In genomic region chr11:68193018-68193417, GRCh38 we compare ENCODE assay signal across 1 cellular context.
TF ChIP-seq lines count a peak whose summit lies in the region.

No MANE protein-coding gene starts in this region.

TF ChIP-seq in GM12878, 131 proteins besides CTCF, POLR2A, EP300 and RAD21:
- peak; percentile 21; the same call in 1 of the 2 replicates for TF ChIP-seq RAD51 (IDR thresholded peaks at IDR 0.05)
- TF ChIP-seq SRF (IDR thresholded peaks at IDR 0.05; ENCODE audit: low read depth in 2 of 2, low read length in 2 of 2), result no peak
- peak; percentile 51 for TF ChIP-seq RUNX3 (IDR thresholded peaks at IDR 0.05; ENCODE audit: low read length)
